ENCODE assay signal across 25 cellular contexts in genomic region chr2:70566906-70567305, GRCh38. TPM values are rescaled to one million over a fixed set of nuclear protein-coding genes. Genes with fewer than 3 reads are reported as not detected.
"Had no signal": no experiment of that assay in that cellular context is flagged by ENCODE, and none has a peak within 500 bp of the region (broad histone marks: within the 10 kb centered on the region; RNA-seq: fewer than 3 reads in every experiment).

No MANE protein-coding gene starts in this region.

- H3K4me3 ChIP-seq: colonic mucosa, right atrium auricular region, upper lobe of left lung had no signal

- H3K27me3 ChIP-seq: colonic mucosa, right atrium auricular region, upper lobe of left lung had no signal

- H3K4me1 ChIP-seq: colonic mucosa, parathyroid adenoma, right atrium auricular region, upper lobe of left lung had no signal

- H3K9me3 ChIP-seq: colonic mucosa, right atrium auricular region, upper lobe of left lung had no signal

- H3K36me3 ChIP-seq: colonic mucosa, right atrium auricular region, upper lobe of left lung had no signal

- H3K27ac ChIP-seq: colonic mucosa, parathyroid adenoma, right atrium auricular region, upper lobe of left lung, VCaP had no signal

- DNase-seq: activated CD4-positive, alpha-beta memory T cell treated with anti-CD3 and anti-CD28 coated beads, Interleukin-2, amount 10 ng/mL, durations not matched to agents 7 days and 5 days; activated CD4-positive, alpha-beta T cell treated with anti-CD3 and anti-CD28 coated beads, Interleukin-2, amount 10 ng/mL, durations not matched to agents 7 days and 5 days; activated CD8-positive, alpha-beta memory T cell treated with anti-CD3 and anti-CD28 coated beads, Interleukin-2, amount 50 U/mL, for 48 hours; activated gamma-delta T cell treated with Interleukin-2 at 50 U/mL for 16 hours; activated naive CD8-positive, alpha-beta T cell treated with anti-CD3 and anti-CD28 coated beads, Interleukin-2, amount 50 U/mL, for 24 hours; activated T-cell treated with anti-CD3 and anti-CD28 coated beads, Interleukin-2, amount 50 U/mL, for 24 hours; amygdala; colonic mucosa; effector memory CD4-positive, alpha-beta T cell; erythroblast; head of caudate nucleus; hippocampal formation; immature natural killer cell; kidney; midbrain; naive thymus-derived CD4-positive, alpha-beta T cell; occipital lobe; stimulated activated naive CD8-positive, alpha-beta T cell treated with anti-CD3 and anti-CD28 coated beads, Interleukin-15, Interleukin-2, amounts not matched to agents 100 U/mL and 50 U/mL, for 24 hours; T-helper 1 cell had no signal

RNA-seq across cellular contexts. Expression of gene TGFA, which starts 13.3 kb away (rescaled TPM):
- total RNA-seq: activated CD4-positive, alpha-beta memory T cell treated with anti-CD3 and anti-CD28 coated beads, Interleukin-2, amount 10 ng/mL, durations not matched to agents 7 days and 5 days; fibroblast of lung; fibroblast of villous mesenchyme had no signal
